ENCODE assay signal across 22 cellular contexts in genomic region chr17:795721-796120, GRCh38. TPM values are rescaled to one million over a fixed set of nuclear protein-coding genes. Genes with fewer than 3 reads are reported as not detected.
A peak's percentile ranks its signal among the peaks of the same experiment; 100 is the strongest.
DNase-seq lines count a peak whose midpoint lies in the region; ATAC-seq and TF ChIP-seq lines count a peak whose summit lies in the region.
"Had no signal": no experiment of that assay in that cellular context is flagged by ENCODE, and none has a peak within 500 bp of the region (broad histone marks: within the 10 kb centered on the region; RNA-seq: fewer than 3 reads in every experiment).

No MANE protein-coding gene starts in this region.

- DNase-seq in RWPE1 (ENCODE audit: low spot score) (no peak), esophagus muscularis mucosa (ENCODE audit: extremely low spot score) (no peak), progenitor cell of endocrine pancreas (ENCODE audit: low spot score, unreplicated experiment) (no peak), uterus (no peak), cerebellum (ENCODE audit: low spot score) (no peak), WTC11 (ENCODE audit: low spot score) (no peak)
- no peak for DNase-seq in stimulated activated naive CD8-positive, alpha-beta T cell treated with anti-CD3 and anti-CD28 coated beads, Interleukin-15, Interleukin-2, amounts not matched to agents 100 U/mL and 50 U/mL, for 24 hours
- DNase-seq: activated CD4-positive, alpha-beta memory T cell treated with anti-CD3 and anti-CD28 coated beads, Interleukin-2, amount 10 ng/mL, durations not matched to agents 7 days and 5 days; activated gamma-delta T cell; activated naive CD8-positive, alpha-beta T cell treated with anti-CD3 and anti-CD28 coated beads, Interleukin-2, amount 50 U/mL, for 24 hours; activated T-cell treated with anti-CD3 and anti-CD28 coated beads for 4 hours; CD4-positive, alpha-beta memory T cell; foreskin keratinocyte; KG1; NCI-H146; NCI-H2171 treated with DMSO at 0.1 percent for 48 hours had no signal

- H3K36me3 Mint-ChIP-seq in progenitor cell of endocrine pancreas (ENCODE audit: insufficient read depth): peaks cover 8% of the 10 kb centered on the region
- peaks cover 27% of the 10 kb centered on the region for H3K36me3 Mint-ChIP-seq in WTC11

- H3K36me3 ChIP-seq in esophagus muscularis mucosa (peaks cover 0 to 38% (median 29%) of the 10 kb centered on the region in 4 donors), uterus (no peaks in the 10 kb centered on the region)
- H3K36me3 ChIP-seq: breast epithelium had no signal

- TF ChIP-seq CTCF in RWPE1 (conservative IDR thresholded peaks at IDR 0.05; ENCODE audit: low read depth) (no peak), esophagus muscularis mucosa (IDR thresholded peaks at IDR 0.05) (no peak), progenitor cell of endocrine pancreas (IDR thresholded peaks at IDR 0.05; ENCODE audit: unreplicated experiment) (no peak), uterus (IDR thresholded peaks at IDR 0.05) (no peak), WTC11 (IDR thresholded peaks at IDR 0.05) (no peak)

- H3K4me1 Mint-ChIP-seq in progenitor cell of endocrine pancreas (ENCODE audit: low read depth) (peaks cover 2% of the 10 kb centered on the region), WTC11 (peaks cover 10% of the 10 kb centered on the region)

- H3K4me3 ChIP-seq in esophagus muscularis mucosa (no peak overlapping the region), uterus (no peak overlapping the region)

- peaks cover 11 to 45% (median 29%) of the 10 kb centered on the region in 4 donors for H3K4me1 ChIP-seq in esophagus muscularis mucosa
- H3K4me1 ChIP-seq in uterus: no peaks in the 10 kb centered on the region
- H3K4me1 ChIP-seq: breast epithelium had no signal

- no peaks in the 10 kb centered on the region for H3K9me3 Mint-ChIP-seq in progenitor cell of endocrine pancreas (ENCODE audit: low read depth)
- H3K9me3 Mint-ChIP-seq in WTC11: no peaks in the 10 kb centered on the region
- H3K9me3 Mint-ChIP-seq: activated CD4-positive, alpha-beta memory T cell treated with anti-CD3 and anti-CD28 coated beads, Interleukin-2, amount 10 ng/mL, durations not matched to agents 7 days and 5 days; activated naive CD8-positive, alpha-beta T cell treated with anti-CD3 and anti-CD28 coated beads, Interleukin-2, amount 50 U/mL, for 24 hours had no signal

- TF ChIP-seq EP300 in esophagus muscularis mucosa (IDR thresholded peaks at IDR 0.05): no peak

- H3K27me3 ChIP-seq in esophagus muscularis mucosa (no peaks in the 10 kb centered on the region), uterus (no peaks in the 10 kb centered on the region)
- H3K27me3 ChIP-seq: breast epithelium, foreskin keratinocyte, neutrophil had no signal

- POLR2A ChIA-PET in RWPE1 (lab: Yijun Ruan, JAX; ENCODE audit: low non-redundant PET): interaction anchor here (0.7 kb wide), 1 partner anchor 185 kb away, joined by 4 read pairs; no protein-coding TSS in a partner anchor
- POLR2A ChIA-PET in WTC11 (lab: Charles Lee): interaction anchor here (1.2 to 1.9 kb wide), 3 partner anchors 183 to 201 kb away, joined by 3 to 14 read pairs (median 4); partner anchors contain the start of genes NXN and TIMM22

- H3K4me3 Mint-ChIP-seq in progenitor cell of endocrine pancreas (ENCODE audit: low read depth) (no peak overlapping the region), WTC11 (no peak overlapping the region)
- H3K4me3 Mint-ChIP-seq: activated CD4-positive, alpha-beta memory T cell treated with anti-CD3 and anti-CD28 coated beads, Interleukin-2, amount 10 ng/mL, durations not matched to agents 7 days and 5 days; activated naive CD8-positive, alpha-beta T cell treated with anti-CD3 and anti-CD28 coated beads, Interleukin-2, amount 50 U/mL, for 24 hours had no signal

- H3K27me3 Mint-ChIP-seq in progenitor cell of endocrine pancreas (no peaks in the 10 kb centered on the region), WTC11 (ENCODE audit: low read depth) (no peaks in the 10 kb centered on the region)
- H3K27me3 Mint-ChIP-seq: activated CD4-positive, alpha-beta memory T cell treated with anti-CD3 and anti-CD28 coated beads, Interleukin-2, amount 10 ng/mL, durations not matched to agents 7 days and 5 days; activated naive CD8-positive, alpha-beta T cell treated with anti-CD3 and anti-CD28 coated beads, Interleukin-2, amount 50 U/mL, for 24 hours; CD4-positive, alpha-beta memory T cell had no signal

- TF ChIP-seq POLR2A in esophagus muscularis mucosa (IDR thresholded peaks at IDR 0.05; ENCODE audit: low read depth): no peak
- no peak for TF ChIP-seq POLR2A in uterus (IDR thresholded peaks at IDR 0.05)

- intact Hi-C loops in esophagus muscularis mucosa (cut with DNase I) (loop anchor here (2.0 to 10.0 kb wide), 2 partner anchors 59 to 261 kb away; no protein-coding TSS in a partner anchor), uterus (cut with DNase I; ENCODE audit: low total_unique reads) (no loop called here)

- peak overlapping the region; percentile 98 for H3K27ac ChIP-seq in RWPE1
- H3K27ac ChIP-seq in esophagus muscularis mucosa (replicated peaks in 1 of 4): peak overlapping the region; percentile 58 to 79 (median 70)
- H3K27ac ChIP-seq in uterus: peak overlapping the region; percentile 62 to 69
- H3K27ac ChIP-seq: epithelial cell of prostate, foreskin keratinocyte, neutrophil had no signal

- peak overlapping the region; percentile 41 for H3K27ac Mint-ChIP-seq in progenitor cell of endocrine pancreas
- H3K27ac Mint-ChIP-seq in WTC11: no peak overlapping the region
- H3K27ac Mint-ChIP-seq: activated CD4-positive, alpha-beta memory T cell treated with anti-CD3 and anti-CD28 coated beads, Interleukin-2, amount 10 ng/mL, durations not matched to agents 7 days and 5 days; activated naive CD8-positive, alpha-beta T cell treated with anti-CD3 and anti-CD28 coated beads, Interleukin-2, amount 50 U/mL, for 24 hours had no signal

- H3K9me3 ChIP-seq in esophagus muscularis mucosa: no peaks in the 10 kb centered on the region
- no peaks in the 10 kb centered on the region for H3K9me3 ChIP-seq in uterus
- H3K9me3 ChIP-seq: breast epithelium, lower lobe of right lung, neutrophil had no signal

- CTCF ChIA-PET in RWPE1 (lab: Yijun Ruan, JAX) (interaction anchor here (0.5 to 2.8 kb wide), 7 partner anchors 30 to 184 kb away, joined by 3 to 32 read pairs (median 4); partner anchors contain the start of gene NXN), WTC11 (lab: Charles Lee) (interaction anchor here (0.7 to 10.3 kb wide), 13 partner anchors 8 to 261 kb away, joined by 3 to 190 read pairs (median 5); partner anchors contain the start of genes NXN and TIMM22)

- 72% methylated on average over 9 of the region's 9 CpGs for WGBS in esophagus muscularis mucosa

- ATAC-seq in stimulated activated naive CD8-positive, alpha-beta T cell treated with anti-CD3 and anti-CD28 coated beads, Interleukin-15, Interleukin-2, amounts not matched to agents 100 U/mL and 50 U/mL, for 24 hours: no peak
- ATAC-seq in WTC11: no peak
- ATAC-seq: activated CD4-positive, CD25-positive, alpha-beta regulatory T cell treated with anti-CD3 and anti-CD28 coated beads, Interleukin-2, amount 50 U/mL, for 24 hours; activated naive CD8-positive, alpha-beta T cell treated with anti-CD3 and anti-CD28 coated beads, Interleukin-2, amount 50 U/mL, for 24 hours; foreskin keratinocyte; HCT116 had no signal

TF ChIP-seq in WTC11, 78 proteins besides CTCF, POLR2A, EP300 and RAD21:
- TF ChIP-seq ZNF671 (CRISPR knock-in tag; IDR thresholded peaks at IDR 0.05) (no peak), RELA (CRISPR knock-in tag; IDR thresholded peaks at IDR 0.05; ENCODE audit: borderline replicate concordance) (no peak)
TF ChIP-seq in WTC11: peak in this region for 0.

RNA-seq across cellular contexts. Expression of gene MRM3, which starts 13.6 kb away (rescaled TPM):
- total RNA-seq in esophagus muscularis mucosa (10 to 100 TPM; 17.4 to 25.9 (median 23.9) TPM), progenitor cell of endocrine pancreas (14.5 and 17.9 TPM in 2 replicates), uterus (10 to 100 TPM in 2 of 4 donors, 1 to 10 TPM in 2; 3.2 to 20.8 (median 11.6) TPM), cerebellum (14.2 TPM), WTC11 (2021) (23.1 to 25.0 TPM (median 24.3 TPM) in 3 replicates)

RNA-seq across cellular contexts. Expression of gene GLOD4, which starts 13.6 kb away (rescaled TPM):
- total RNA-seq in esophagus muscularis mucosa: 10 to 100 TPM; 25.7 to 73.6 (median 53.9) TPM
- total RNA-seq in progenitor cell of endocrine pancreas: 79.9 and 109 TPM in 2 replicates
- total RNA-seq in uterus: 10 to 100 TPM; 16.4 to 77.4 (median 35.8) TPM
- 38.2 TPM for total RNA-seq in cerebellum
- 69.0 to 73.3 TPM (median 69.1 TPM) in 3 replicates for total RNA-seq in WTC11 (2021)

RNA-seq across cellular contexts. Expression of gene GEMIN4, which starts 43.7 kb away (rescaled TPM):
- total RNA-seq in esophagus muscularis mucosa (10 to 100 TPM; 15.4 to 21.2 (median 19.0) TPM), progenitor cell of endocrine pancreas (39.8 and 43.2 TPM in 2 replicates), uterus (10 to 100 TPM in 3 of 4 donors, 1 to 10 TPM in 1; 9.7 to 29.0 (median 17.0) TPM), cerebellum (10.5 TPM), WTC11 (2021) (39.9 to 48.4 TPM (median 42.1 TPM) in 3 replicates)
